ENCODE assay signal across 8 cellular contexts in genomic region chr6:137866914-137867684, GRCh38. TPM values are rescaled to one million over a fixed set of nuclear protein-coding genes. Genes with fewer than 3 reads are reported as not detected.
DNase-seq lines count a peak whose midpoint lies in the region; ATAC-seq and TF ChIP-seq lines count a peak whose summit lies in the region.

Gene TNFAIP3, plus strand, starts transcription at chr6:137867259. Its CDS starts 3,969 bp downstream, at chr6:137871228.

- POLR2A ChIA-PET in WTC11 (lab: Charles Lee), result interaction anchor here (0.5 to 1.6 kb wide), 4 partner anchors 11 to 91 kb away, joined by 3 to 8 read pairs (median 5); no protein-coding TSS in a partner anchor

- H3K9me3 Mint-ChIP-seq in WTC11, result no peaks in the 10 kb centered on the region

- peak within 1 kb of the TSS; percentile 87 for H3K4me3 Mint-ChIP-seq in WTC11

- TF ChIP-seq CTCF in WTC11 (IDR thresholded peaks at IDR 0.05), result peak; percentile 85
- TF ChIP-seq CTCF in cardiac fibroblast (IDR thresholded peaks at IDR 0.05; ENCODE audit: low read depth, low read length), result peak; percentile 54

- H3K4me3 ChIP-seq in cardiac fibroblast (replicated peaks in 1 of 2; ENCODE audit: low read depth in 2 of 2, low read length in 2 of 2), result peak within 1 kb of the TSS; percentile 90 to 92

- CTCF ChIA-PET in WTC11 (lab: Charles Lee), result interaction anchor here (0.6 to 4.1 kb wide), 21 partner anchors 8 to 878 kb away, joined by 3 to 54 read pairs (median 4); no protein-coding TSS in a partner anchor

- 0 out of 2 replicates have a peak within 1 kb of the TSS, but pooled peaks have one; percentile 58 for H3K27ac Mint-ChIP-seq in WTC11

- peak; percentile 97 for DNase-seq in AG08396 (ENCODE audit: low spot score)
- peak; percentile 81 for DNase-seq in NCI-H2196 treated with DMSO at 0.1 percent for 48 hours (lab: John Stamatoyannopoulos, UW; ENCODE audit: unreplicated experiment)
- peak; percentile 77 for DNase-seq in WTC11 (ENCODE audit: low spot score)
- DNase-seq in cardiac fibroblast (ENCODE audit: low read depth in 2 of 2), result peak; percentile 96 to 97
- DNase-seq in islet precursor cell, result peak; percentile 95
- DNase-seq in stimulated activated CD4-positive, alpha-beta T cell treated with anti-CD3 and anti-CD28 coated beads, Interleukin-12 subunit alpha, Interleukin-12 subunit beta, amount 100 ng/mL, for 4 hours, result peak; percentile 91

- H3K36me3 Mint-ChIP-seq in WTC11, result no peaks in the 10 kb centered on the region

- H3K27me3 Mint-ChIP-seq in WTC11 (ENCODE audit: low read depth), result peaks cover 31% of the 10 kb centered on the region

- ATAC-seq in GM18868 (IDR thresholded peaks at IDR 0.05; ENCODE audit: unreplicated experiment) (peak; percentile 63), HG03103 (IDR thresholded peaks at IDR 0.05; ENCODE audit: low read depth, unreplicated experiment) (peak; percentile 53), WTC11 (peak; percentile 72)

- H3K4me1 Mint-ChIP-seq in WTC11, result peaks cover 44% of the 10 kb centered on the region

TF ChIP-seq in WTC11, 78 proteins besides CTCF, POLR2A, EP300 and RAD21:
- TF ChIP-seq HMGXB4 (CRISPR knock-in tag; IDR thresholded peaks at IDR 0.05), result peak; percentile 79
- TF ChIP-seq ZNF121 (CRISPR knock-in tag; IDR thresholded peaks at IDR 0.05), result peak; percentile 98
- TF ChIP-seq SP1 (CRISPR knock-in tag; conservative IDR thresholded peaks at IDR 0.05), result peak; percentile 57; the same call in 1 of the 2 replicates
- peak; percentile 93 for TF ChIP-seq USF2 (CRISPR knock-in tag; IDR thresholded peaks at IDR 0.05)
- peak; percentile 23; the same call in 1 of the 2 replicates for TF ChIP-seq ZNF423 (CRISPR knock-in tag; IDR thresholded peaks at IDR 0.05)
- 0 out of 2 replicates have a peak, but pooled peaks have one; percentile 33 for TF ChIP-seq ETV6 (CRISPR knock-in tag; IDR thresholded peaks at IDR 0.05)
- TF ChIP-seq ZNF232 (CRISPR knock-in tag; IDR thresholded peaks at IDR 0.05), result 0 out of 2 replicates have a peak, but pooled peaks have one; percentile 29
- TF ChIP-seq ZNF512 (CRISPR knock-in tag; IDR thresholded peaks at IDR 0.05; ENCODE audit: borderline replicate concordance), result no peak
- no peak for TF ChIP-seq AFF4 (CRISPR knock-in tag; IDR thresholded peaks at IDR 0.05; ENCODE audit: borderline replicate concordance)
- TF ChIP-seq USF1 (CRISPR knock-in tag; IDR thresholded peaks at IDR 0.05), result peak; percentile 89
- 0 out of 2 replicates have a peak, but pooled peaks have one; percentile 50 for TF ChIP-seq GABPB1 (CRISPR knock-in tag; IDR thresholded peaks at IDR 0.05)

RNA-seq across cellular contexts. Expression of gene TNFAIP3, which starts in this region (rescaled TPM):
- 3.0 to 4.7 TPM (median 4.2 TPM) in 3 replicates for total RNA-seq in WTC11 (2021)

Comparison
In these comparisons a context has a peak if more than half of its experiments do, and no peak if none do; other contexts are left out.
1. Peak in every context shown above with its lines: DNase-seq, ATAC-seq and H3K4me3 ChIP-seq.